1 cellular context compared by ENCODE assay signal in genomic region chr13:31761951-31762350, GRCh38.
TF ChIP-seq lines count a peak whose summit lies in the region.

No MANE protein-coding gene starts in this region.

TF ChIP-seq in SK-N-SH, 30 proteins besides CTCF, POLR2A, EP300 and RAD21 (continued from another document):
- TF ChIP-seq MEF2A (IDR thresholded peaks at IDR 0.05; ENCODE audit: borderline replicate concordance, low read depth) (no peak), IRF3 (IDR thresholded peaks at IDR 0.05; ENCODE audit: low read depth, low read length) (no peak), CHD2 (IDR thresholded peaks at IDR 0.05; ENCODE audit: low read length, partially characterized antibody) (no peak), NRF1 (IDR thresholded peaks at IDR 0.05; ENCODE audit: low read depth, low read length) (no peak), JUND (IDR thresholded peaks at IDR 0.05) (no peak), POLR2AphosphoS5 (IDR thresholded peaks at IDR 0.05; ENCODE audit: low read depth, low read length) (no peak), EZH2phosphoT487 (IDR thresholded peaks at IDR 0.05; ENCODE audit: borderline replicate concordance, low read depth) (no peak)
